1 cellular context compared by ENCODE assay signal in the genomic region with DNA sequence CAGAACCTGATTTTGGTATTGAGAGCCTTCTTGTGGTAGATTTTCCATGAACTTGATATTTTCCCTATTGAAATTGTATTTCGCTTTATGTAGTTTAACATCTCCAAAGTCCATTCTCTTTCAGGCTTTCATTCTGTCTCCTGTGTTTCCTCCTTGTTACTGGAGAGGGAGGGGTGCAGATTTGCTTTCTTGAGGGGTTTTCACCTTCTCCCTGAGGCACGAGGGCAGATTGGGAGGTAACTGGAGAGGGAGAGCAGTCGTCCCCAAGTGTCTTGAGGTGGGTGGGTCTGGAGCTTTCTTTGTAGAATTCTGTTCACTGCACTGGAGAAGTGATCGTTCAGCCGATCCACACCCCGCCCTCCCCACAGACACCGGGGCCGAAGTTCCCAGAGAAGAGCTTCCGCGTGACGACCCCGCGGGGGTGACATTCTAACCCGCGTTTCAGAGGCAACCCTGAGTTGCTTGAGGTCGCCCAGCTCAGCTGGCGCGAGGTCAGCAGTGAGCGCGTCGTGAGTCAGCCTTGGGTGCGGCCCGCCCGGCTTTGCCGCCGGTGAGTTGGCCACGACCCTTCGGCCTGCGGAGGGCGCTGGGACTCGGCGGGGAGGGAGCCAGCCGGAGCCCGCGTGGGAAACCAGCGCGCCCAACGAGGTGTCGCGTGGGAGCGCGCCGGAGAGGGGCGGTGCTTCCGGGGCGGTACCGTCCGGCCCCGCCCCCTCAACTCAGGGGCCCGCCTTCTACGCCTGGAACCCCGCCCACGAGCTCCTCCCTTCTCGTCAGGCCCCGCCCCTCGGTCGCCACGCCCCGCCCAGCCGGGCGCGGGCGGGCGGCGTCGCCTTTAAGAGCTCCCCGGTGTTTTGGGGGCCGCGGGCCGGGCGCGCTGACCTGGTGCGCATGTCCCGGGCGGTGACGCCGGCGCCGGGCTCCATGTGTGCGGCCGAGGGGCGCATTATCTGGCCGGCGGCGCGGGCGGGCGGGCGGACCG.
TF ChIP-seq lines count a peak whose summit lies in the region.

TSS of gene GATAD2A (plus strand) at position 797 of the 982 bp plus-strand sequence. CDS start 59,671 bp downstream, outside the sequence.

TF ChIP-seq in K562, 482 proteins besides CTCF, POLR2A, EP300 and RAD21 (continued from another document and continues in another):
- TF ChIP-seq ZBTB43 (CRISPR knock-in tag; IDR thresholded peaks at IDR 0.05) (0 out of 2 replicates have a peak, but pooled peaks have one; percentile 73), TRIM28 (IDR thresholded peaks at IDR 0.05) (no peak), REST (CRISPR knock-in tag; IDR thresholded peaks at IDR 0.05; ENCODE audit: low read depth) (no peak), KAT8 (IDR thresholded peaks at IDR 0.05; ENCODE audit: low read depth) (no peak), L3MBTL2 (IDR thresholded peaks at IDR 0.05) (peak; percentile 98), BHLHE40 (IDR thresholded peaks at IDR 0.05; ENCODE audit: low read length) (peak; percentile 66; the same call in 1 of the 2 replicates), NFIC (IDR thresholded peaks at IDR 0.05) (peak; percentile 81), EP400 (IDR thresholded peaks at IDR 0.05) (peak; percentile 89), TAF1 (IDR thresholded peaks at IDR 0.05; ENCODE audit: control insufficient read depth, extremely low read depth, insufficient read depth, low read length, severe bottlenecking) (peak; percentile 46), TCFL5 (CRISPR knock-in tag; conservative IDR thresholded peaks at IDR 0.05) (no peak), ZNF696 (CRISPR knock-in tag; conservative IDR thresholded peaks at IDR 0.05) (no peak), KLF6 (CRISPR knock-in tag; IDR thresholded peaks at IDR 0.05; ENCODE audit: borderline replicate concordance) (peak; percentile 91; the same call in 1 of the 2 replicates), CBX2 (IDR thresholded peaks at IDR 0.05; ENCODE audit: insufficient read depth, low read length, poor library complexity, severe bottlenecking) (no peak), RBBP5 (IDR thresholded peaks at IDR 0.05; ENCODE audit: borderline replicate concordance, insufficient read depth, low read length, poor library complexity, severe bottlenecking) (peak; percentile 79), ELF2 (CRISPR knock-in tag; IDR thresholded peaks at IDR 0.05) (no peak), THAP7 (CRISPR knock-in tag; IDR thresholded peaks at IDR 0.05) (no peak)
- TF ChIP-seq, protein P1, sequence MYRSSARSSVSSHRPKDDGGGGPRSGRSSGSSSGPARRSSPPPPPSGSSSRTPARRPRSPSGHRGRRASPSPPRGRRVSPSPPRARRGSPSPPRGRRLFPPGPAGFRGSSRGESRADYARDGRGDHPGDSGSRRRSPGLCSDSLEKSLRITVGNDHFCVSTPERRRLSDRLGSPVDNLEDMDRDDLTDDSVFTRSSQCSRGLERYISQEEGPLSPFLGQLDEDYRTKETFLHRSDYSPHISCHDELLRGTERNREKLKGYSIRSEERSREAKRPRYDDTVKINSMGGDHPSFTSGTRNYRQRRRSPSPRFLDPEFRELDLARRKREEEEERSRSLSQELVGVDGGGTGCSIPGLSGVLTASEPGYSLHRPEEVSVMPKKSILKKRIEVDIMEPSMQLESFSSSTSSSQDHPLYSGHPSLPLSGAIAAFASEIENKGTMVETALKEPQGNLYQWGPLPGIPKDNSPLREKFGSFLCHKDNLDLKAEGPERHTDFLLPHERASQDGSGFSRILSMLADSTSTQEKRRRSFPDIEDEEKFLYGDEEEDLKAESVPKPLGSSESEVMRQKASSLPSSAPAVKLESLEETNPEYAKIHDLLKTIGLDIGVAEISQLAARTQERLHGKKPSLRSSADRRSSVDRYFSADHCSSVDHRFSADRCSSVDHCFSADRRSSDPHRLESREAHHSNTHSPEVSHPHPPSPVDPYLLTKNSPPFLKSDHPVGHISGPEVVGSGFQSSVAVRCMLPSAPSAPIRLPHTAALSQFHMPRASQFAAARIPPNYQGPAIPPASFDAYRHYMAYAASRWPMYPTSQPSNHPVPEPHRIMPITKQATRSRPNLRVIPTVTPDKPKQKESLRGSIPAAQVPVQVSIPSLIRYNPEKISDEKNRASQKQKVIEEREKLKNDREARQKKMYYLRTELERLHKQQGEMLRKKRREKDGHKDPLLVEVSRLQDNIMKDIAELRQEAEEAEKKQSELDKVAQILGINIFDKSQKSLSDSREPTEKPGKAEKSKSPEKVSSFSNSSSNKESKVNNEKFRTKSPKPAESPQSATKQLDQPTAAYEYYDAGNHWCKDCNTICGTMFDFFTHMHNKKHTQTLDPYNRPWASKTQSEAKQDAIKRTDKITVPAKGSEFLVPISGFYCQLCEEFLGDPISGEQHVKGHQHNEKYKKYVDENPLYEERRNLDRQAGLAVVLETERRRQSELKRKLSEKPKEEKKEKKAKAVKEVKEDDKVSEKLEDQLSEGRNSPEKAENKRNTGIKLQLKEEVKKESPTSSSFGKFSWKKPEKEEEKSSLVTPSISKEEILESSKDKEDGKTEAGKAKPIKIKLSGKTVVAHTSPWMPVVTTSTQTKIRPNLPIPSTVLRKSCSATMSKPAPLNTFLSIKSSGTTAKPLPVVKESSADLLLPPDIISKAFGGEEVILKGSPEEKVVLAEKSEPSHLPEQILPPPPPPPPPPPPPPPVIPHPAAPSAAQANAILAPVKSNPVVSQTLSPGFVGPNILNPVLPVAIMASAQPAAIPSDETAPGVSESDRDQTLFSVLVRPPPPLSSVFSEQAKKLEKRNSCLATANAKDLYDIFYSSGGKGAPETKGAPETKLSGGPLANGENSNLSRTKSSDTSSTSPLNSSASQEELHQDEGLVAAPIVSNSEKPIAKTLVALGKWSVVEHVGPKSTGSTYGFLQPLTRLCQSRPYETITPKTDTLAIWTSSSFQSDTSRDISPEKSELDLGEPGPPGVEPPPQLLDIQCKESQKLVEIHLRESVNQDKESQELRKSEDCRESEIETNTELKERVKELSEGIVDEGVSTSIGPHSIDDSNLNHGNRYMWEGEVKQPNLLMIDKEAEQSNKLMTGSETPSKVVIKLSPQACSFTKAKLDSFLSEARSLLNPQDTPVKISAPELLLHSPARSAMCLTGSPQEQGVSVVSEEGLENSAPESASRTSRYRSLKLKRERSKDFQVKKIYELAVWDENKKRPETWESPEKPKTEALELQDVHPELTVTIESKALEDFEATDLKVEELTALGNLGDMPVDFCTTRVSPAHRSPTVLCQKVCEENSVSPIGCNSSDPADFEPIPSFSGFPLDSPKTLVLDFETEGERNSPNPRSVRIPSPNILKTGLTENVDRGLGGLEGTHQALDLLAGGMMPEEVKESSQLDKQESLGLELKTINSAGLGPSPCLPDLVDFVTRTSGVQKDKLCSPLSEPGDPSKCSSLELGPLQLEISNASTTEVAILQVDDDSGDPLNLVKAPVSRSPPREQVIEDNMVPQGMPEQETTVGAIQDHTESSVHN (IDR thresholded peaks at IDR 0.05; ENCODE audit: borderline replicate concordance in 1 of 2, low read depth in 1 of 2), result 0 out of 4 replicates have a peak, but pooled peaks of 1 of the 2 experiments have one; percentile 49
- TF ChIP-seq, protein P2, sequence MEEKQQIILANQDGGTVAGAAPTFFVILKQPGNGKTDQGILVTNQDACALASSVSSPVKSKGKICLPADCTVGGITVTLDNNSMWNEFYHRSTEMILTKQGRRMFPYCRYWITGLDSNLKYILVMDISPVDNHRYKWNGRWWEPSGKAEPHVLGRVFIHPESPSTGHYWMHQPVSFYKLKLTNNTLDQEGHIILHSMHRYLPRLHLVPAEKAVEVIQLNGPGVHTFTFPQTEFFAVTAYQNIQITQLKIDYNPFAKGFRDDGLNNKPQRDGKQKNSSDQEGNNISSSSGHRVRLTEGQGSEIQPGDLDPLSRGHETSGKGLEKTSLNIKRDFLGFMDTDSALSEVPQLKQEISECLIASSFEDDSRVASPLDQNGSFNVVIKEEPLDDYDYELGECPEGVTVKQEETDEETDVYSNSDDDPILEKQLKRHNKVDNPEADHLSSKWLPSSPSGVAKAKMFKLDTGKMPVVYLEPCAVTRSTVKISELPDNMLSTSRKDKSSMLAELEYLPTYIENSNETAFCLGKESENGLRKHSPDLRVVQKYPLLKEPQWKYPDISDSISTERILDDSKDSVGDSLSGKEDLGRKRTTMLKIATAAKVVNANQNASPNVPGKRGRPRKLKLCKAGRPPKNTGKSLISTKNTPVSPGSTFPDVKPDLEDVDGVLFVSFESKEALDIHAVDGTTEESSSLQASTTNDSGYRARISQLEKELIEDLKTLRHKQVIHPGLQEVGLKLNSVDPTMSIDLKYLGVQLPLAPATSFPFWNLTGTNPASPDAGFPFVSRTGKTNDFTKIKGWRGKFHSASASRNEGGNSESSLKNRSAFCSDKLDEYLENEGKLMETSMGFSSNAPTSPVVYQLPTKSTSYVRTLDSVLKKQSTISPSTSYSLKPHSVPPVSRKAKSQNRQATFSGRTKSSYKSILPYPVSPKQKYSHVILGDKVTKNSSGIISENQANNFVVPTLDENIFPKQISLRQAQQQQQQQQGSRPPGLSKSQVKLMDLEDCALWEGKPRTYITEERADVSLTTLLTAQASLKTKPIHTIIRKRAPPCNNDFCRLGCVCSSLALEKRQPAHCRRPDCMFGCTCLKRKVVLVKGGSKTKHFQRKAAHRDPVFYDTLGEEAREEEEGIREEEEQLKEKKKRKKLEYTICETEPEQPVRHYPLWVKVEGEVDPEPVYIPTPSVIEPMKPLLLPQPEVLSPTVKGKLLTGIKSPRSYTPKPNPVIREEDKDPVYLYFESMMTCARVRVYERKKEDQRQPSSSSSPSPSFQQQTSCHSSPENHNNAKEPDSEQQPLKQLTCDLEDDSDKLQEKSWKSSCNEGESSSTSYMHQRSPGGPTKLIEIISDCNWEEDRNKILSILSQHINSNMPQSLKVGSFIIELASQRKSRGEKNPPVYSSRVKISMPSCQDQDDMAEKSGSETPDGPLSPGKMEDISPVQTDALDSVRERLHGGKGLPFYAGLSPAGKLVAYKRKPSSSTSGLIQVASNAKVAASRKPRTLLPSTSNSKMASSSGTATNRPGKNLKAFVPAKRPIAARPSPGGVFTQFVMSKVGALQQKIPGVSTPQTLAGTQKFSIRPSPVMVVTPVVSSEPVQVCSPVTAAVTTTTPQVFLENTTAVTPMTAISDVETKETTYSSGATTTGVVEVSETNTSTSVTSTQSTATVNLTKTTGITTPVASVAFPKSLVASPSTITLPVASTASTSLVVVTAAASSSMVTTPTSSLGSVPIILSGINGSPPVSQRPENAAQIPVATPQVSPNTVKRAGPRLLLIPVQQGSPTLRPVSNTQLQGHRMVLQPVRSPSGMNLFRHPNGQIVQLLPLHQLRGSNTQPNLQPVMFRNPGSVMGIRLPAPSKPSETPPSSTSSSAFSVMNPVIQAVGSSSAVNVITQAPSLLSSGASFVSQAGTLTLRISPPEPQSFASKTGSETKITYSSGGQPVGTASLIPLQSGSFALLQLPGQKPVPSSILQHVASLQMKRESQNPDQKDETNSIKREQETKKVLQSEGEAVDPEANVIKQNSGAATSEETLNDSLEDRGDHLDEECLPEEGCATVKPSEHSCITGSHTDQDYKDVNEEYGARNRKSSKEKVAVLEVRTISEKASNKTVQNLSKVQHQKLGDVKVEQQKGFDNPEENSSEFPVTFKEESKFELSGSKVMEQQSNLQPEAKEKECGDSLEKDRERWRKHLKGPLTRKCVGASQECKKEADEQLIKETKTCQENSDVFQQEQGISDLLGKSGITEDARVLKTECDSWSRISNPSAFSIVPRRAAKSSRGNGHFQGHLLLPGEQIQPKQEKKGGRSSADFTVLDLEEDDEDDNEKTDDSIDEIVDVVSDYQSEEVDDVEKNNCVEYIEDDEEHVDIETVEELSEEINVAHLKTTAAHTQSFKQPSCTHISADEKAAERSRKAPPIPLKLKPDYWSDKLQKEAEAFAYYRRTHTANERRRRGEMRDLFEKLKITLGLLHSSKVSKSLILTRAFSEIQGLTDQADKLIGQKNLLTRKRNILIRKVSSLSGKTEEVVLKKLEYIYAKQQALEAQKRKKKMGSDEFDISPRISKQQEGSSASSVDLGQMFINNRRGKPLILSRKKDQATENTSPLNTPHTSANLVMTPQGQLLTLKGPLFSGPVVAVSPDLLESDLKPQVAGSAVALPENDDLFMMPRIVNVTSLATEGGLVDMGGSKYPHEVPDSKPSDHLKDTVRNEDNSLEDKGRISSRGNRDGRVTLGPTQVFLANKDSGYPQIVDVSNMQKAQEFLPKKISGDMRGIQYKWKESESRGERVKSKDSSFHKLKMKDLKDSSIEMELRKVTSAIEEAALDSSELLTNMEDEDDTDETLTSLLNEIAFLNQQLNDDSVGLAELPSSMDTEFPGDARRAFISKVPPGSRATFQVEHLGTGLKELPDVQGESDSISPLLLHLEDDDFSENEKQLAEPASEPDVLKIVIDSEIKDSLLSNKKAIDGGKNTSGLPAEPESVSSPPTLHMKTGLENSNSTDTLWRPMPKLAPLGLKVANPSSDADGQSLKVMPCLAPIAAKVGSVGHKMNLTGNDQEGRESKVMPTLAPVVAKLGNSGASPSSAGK (IDR thresholded peaks at IDR 0.05), result peak; percentile 98
